18 cellular contexts compared by ENCODE assay signal in genomic region chr6:145332001-145332400, GRCh38.
"Had no signal": no experiment of that assay in that cellular context is flagged by ENCODE, and none has a peak within 500 bp of the region (broad histone marks: within the 10 kb centered on the region; RNA-seq: fewer than 3 reads in every experiment).

No MANE protein-coding gene starts in this region.

- H3K9me3 Mint-ChIP-seq: activated CD4-positive, alpha-beta memory T cell treated with anti-CD3 and anti-CD28 coated beads for 36 hours; activated naive CD8-positive, alpha-beta T cell treated with anti-CD3 and anti-CD28 coated beads, Interleukin-2, amount 10 ng/mL, durations not matched to agents 7 days and 5 days; activated T-cell treated with anti-CD3 and anti-CD28 coated beads, Interleukin-2, amount 50 U/mL, for 4 hours; naive thymus-derived CD8-positive, alpha-beta T cell; stimulated activated naive CD8-positive, alpha-beta T cell treated with anti-CD3 and anti-CD28 coated beads, Interleukin-15, Interleukin-2, amounts not matched to agents 100 ng/mL and 50 ng/mL, for 24 hours had no signal

- H3K27me3 ChIP-seq: colonic mucosa, gastrocnemius medialis, sigmoid colon had no signal

- H3K4me3 ChIP-seq: colonic mucosa, gastrocnemius medialis, lower lobe of right lung, sigmoid colon had no signal

- DNase-seq: activated CD4-positive, alpha-beta memory T cell treated with anti-CD3 and anti-CD28 coated beads for 36 hours; activated CD4-positive, alpha-beta T cell treated with anti-CD3 and anti-CD28 coated beads for 1 hour; activated effector memory CD4-positive, alpha-beta T cell treated with anti-CD3 and anti-CD28 coated beads, Interleukin-2, amount 50 U/mL, for 16 hours; activated naive CD8-positive, alpha-beta T cell treated with anti-CD3 and anti-CD28 coated beads, Interleukin-2, amount 10 ng/mL, durations not matched to agents 7 days and 5 days; activated T-cell treated with anti-CD3 and anti-CD28 coated beads, Interleukin-2, amount 50 U/mL, for 4 hours; caudate nucleus; colonic mucosa; effector CD4-positive, alpha-beta T cell; gastrocnemius medialis; kidney glomerular epithelial cell; lower lobe of right lung; naive thymus-derived CD8-positive, alpha-beta T cell; sigmoid colon; stimulated activated CD4-positive, alpha-beta T cell treated with anti-CD3 and anti-CD28 coated beads, Interleukin-2, amount 100 ng/mL, for 48 hours; stimulated activated CD8-positive, alpha-beta memory T cell treated with anti-CD3 and anti-CD28 coated beads, Interleukin-4, amount 100 ng/mL, for 48 hours; T-helper 9 cell had no signal

- H3K4me1 ChIP-seq: colonic mucosa, lower lobe of right lung, sigmoid colon had no signal

- H3K27ac ChIP-seq: colonic mucosa, gastrocnemius medialis, lower lobe of right lung, sigmoid colon had no signal

- H3K36me3 ChIP-seq: colonic mucosa, gastrocnemius medialis, lower lobe of right lung, sigmoid colon had no signal

- H3K27ac Mint-ChIP-seq: activated CD4-positive, alpha-beta memory T cell treated with anti-CD3 and anti-CD28 coated beads for 36 hours; activated naive CD8-positive, alpha-beta T cell treated with anti-CD3 and anti-CD28 coated beads, Interleukin-2, amount 10 ng/mL, durations not matched to agents 7 days and 5 days; naive thymus-derived CD8-positive, alpha-beta T cell; progenitor cell of endocrine pancreas; stimulated activated naive CD8-positive, alpha-beta T cell treated with anti-CD3 and anti-CD28 coated beads, Interleukin-15, Interleukin-2, amounts not matched to agents 100 ng/mL and 50 ng/mL, for 24 hours had no signal

- H3K27me3 Mint-ChIP-seq: activated naive CD8-positive, alpha-beta T cell treated with anti-CD3 and anti-CD28 coated beads, Interleukin-2, amount 10 ng/mL, durations not matched to agents 7 days and 5 days; progenitor cell of endocrine pancreas; stimulated activated naive CD8-positive, alpha-beta T cell treated with anti-CD3 and anti-CD28 coated beads, Interleukin-15, Interleukin-2, amounts not matched to agents 100 ng/mL and 50 ng/mL, for 24 hours had no signal

- H3K9me3 ChIP-seq: colonic mucosa, gastrocnemius medialis, lower lobe of right lung, sigmoid colon had no signal

- H3K36me3 Mint-ChIP-seq: activated CD4-positive, alpha-beta memory T cell treated with anti-CD3 and anti-CD28 coated beads for 36 hours; activated naive CD8-positive, alpha-beta T cell treated with anti-CD3 and anti-CD28 coated beads, Interleukin-2, amount 10 ng/mL, durations not matched to agents 7 days and 5 days; naive thymus-derived CD8-positive, alpha-beta T cell had no signal

- ATAC-seq: activated T-cell treated with anti-CD3 and anti-CD28 coated beads, Interleukin-2, amount 50 U/mL, for 4 hours; gastrocnemius medialis; lower lobe of right lung; naive thymus-derived CD8-positive, alpha-beta T cell had no signal

- H3K4me3 Mint-ChIP-seq: activated CD4-positive, alpha-beta memory T cell treated with anti-CD3 and anti-CD28 coated beads for 36 hours; activated naive CD8-positive, alpha-beta T cell treated with anti-CD3 and anti-CD28 coated beads, Interleukin-2, amount 10 ng/mL, durations not matched to agents 7 days and 5 days; activated T-cell treated with anti-CD3 and anti-CD28 coated beads, Interleukin-2, amount 50 U/mL, for 4 hours; naive thymus-derived CD8-positive, alpha-beta T cell; stimulated activated naive CD8-positive, alpha-beta T cell treated with anti-CD3 and anti-CD28 coated beads, Interleukin-15, Interleukin-2, amounts not matched to agents 100 ng/mL and 50 ng/mL, for 24 hours had no signal

- H3K4me1 Mint-ChIP-seq: activated naive CD8-positive, alpha-beta T cell treated with anti-CD3 and anti-CD28 coated beads, Interleukin-2, amount 10 ng/mL, durations not matched to agents 7 days and 5 days; naive thymus-derived CD8-positive, alpha-beta T cell had no signal
